Comparison of ENCODE assay signal across 9 cellular contexts in genomic region chr21:27570306-27570868, GRCh38.
A peak's percentile ranks its signal among the peaks of the same experiment; 100 is the strongest.
DNase-seq lines count a peak whose midpoint lies in the region; ATAC-seq, FAIRE-seq and TF ChIP-seq lines count a peak whose summit lies in the region.
"Had no signal": no experiment of that assay in that cellular context is flagged by ENCODE, and none has a peak within 500 bp of the region (broad histone marks: within the 10 kb centered on the region; RNA-seq: fewer than 3 reads in every experiment).

No MANE protein-coding gene starts in this region.

- POLR2A ChIA-PET in endothelial cell of umbilical vein (lab: Charles Lee) = no interaction called here

- no peaks in the 10 kb centered on the region for H3K27me3 ChIP-seq in endothelial cell of umbilical vein (ENCODE audit: control insufficient read depth in 2 of 2, insufficient read depth in 2 of 2, low read length in 2 of 2)
- no peaks in the 10 kb centered on the region for H3K27me3 ChIP-seq in lung (ENCODE audit: control insufficient read depth, insufficient read depth)

- H3K4me1 ChIP-seq in endothelial cell of umbilical vein (ENCODE audit: control insufficient read depth, extremely low read depth, insufficient read depth, low read length) (no peaks in the 10 kb centered on the region), lung (ENCODE audit: control insufficient read depth in 2 of 2, insufficient read depth in 2 of 2, low read length in 2 of 2) (peaks cover 0 to 3% of the 10 kb centered on the region in 2 donors)

- H3K27ac ChIP-seq in endothelial cell of umbilical vein (ENCODE audit: insufficient read depth, low read depth, low read length) = no peak overlapping the region
- peak overlapping the region in 1 of 2 donors; percentile 61 for H3K27ac ChIP-seq in lung (ENCODE audit: low read depth in 1 of 2, low read length in 1 of 2)

- no peak for FAIRE-seq in endothelial cell of umbilical vein (lab: Jason Lieb, UNC)
- FAIRE-seq in urothelium cell line (lab: Jason Lieb, UNC) = peak; percentile 86

- TF ChIP-seq CTCF in endothelial cell of umbilical vein (IDR thresholded peaks at IDR 0.05; ENCODE audit: extremely low read depth in 1 of 2, insufficient read depth in 1 of 2, low read depth in 1 of 2, low read length in 2 of 2) (no peak), lung (IDR thresholded peaks at IDR 0.05; ENCODE audit: control extremely low read depth, extremely low read depth) (no peak)

- dilution Hi-C loops in endothelial cell of umbilical vein (cut with MboI; ENCODE audit: extremely low pct_ligation_motif_present, low sequenced_read_pairs) = no loop called here

- WGBS in lung, 2 donors = 65 to 74% methylated on average over 2 of the region's 2 CpGs

- H3K9me3 ChIP-seq in endothelial cell of umbilical vein (replicated peaks; ENCODE audit: control insufficient read depth, insufficient read depth, low read length) = no peaks in the 10 kb centered on the region
- no peaks in the 10 kb centered on the region for H3K9me3 ChIP-seq in lung (ENCODE audit: control insufficient read depth in 2 of 2, insufficient read depth in 1 of 2, low read length in 1 of 2)

- H3K4me3 ChIP-seq in endothelial cell of umbilical vein (replicated peaks in 1 of 3; ENCODE audit: insufficient read depth in 1 of 3, low read depth in 1 of 3, low read length in 3 of 3) = no peak overlapping the region
- no peak overlapping the region for H3K4me3 ChIP-seq in lung

- H3K79me2 ChIP-seq in endothelial cell of umbilical vein (ENCODE audit: control insufficient read depth, insufficient read depth, low read length) = no peaks in the 10 kb centered on the region

- CTCF ChIA-PET in endothelial cell of umbilical vein (lab: Charles Lee) = interaction anchor here (1.4 to 1.8 kb wide), 3 partner anchors 14 to 689 kb away, joined by 3 to 9 read pairs (median 3); no protein-coding TSS in a partner anchor

- H2AFZ ChIP-seq in endothelial cell of umbilical vein (ENCODE audit: low read depth, low read length) = no peak overlapping the region

- H3K9ac ChIP-seq in endothelial cell of umbilical vein (replicated peaks; ENCODE audit: extremely low read depth, insufficient read depth, low read length) = no peak overlapping the region

- ATAC-seq in lung (ENCODE audit: insufficient read depth, low FRiP score) = peak; percentile 55

- TF ChIP-seq POLR2A in endothelial cell of umbilical vein (IDR thresholded peaks at IDR 0.05; ENCODE audit: low read depth, low read length) = no peak

- H3K36me3 ChIP-seq in endothelial cell of umbilical vein (ENCODE audit: control insufficient read depth in 2 of 2, extremely low read depth in 1 of 2, insufficient read depth in 2 of 2, low read length in 2 of 2) = no peaks in the 10 kb centered on the region
- no peaks in the 10 kb centered on the region for H3K36me3 ChIP-seq in lung (ENCODE audit: control insufficient read depth in 2 of 2, insufficient read depth in 2 of 2, low read length in 2 of 2)

- H4K20me1 ChIP-seq in endothelial cell of umbilical vein (replicated peaks; ENCODE audit: control insufficient read depth, extremely low read depth, insufficient read depth, low read length) = no peaks in the 10 kb centered on the region

- H3K9me1 ChIP-seq in endothelial cell of umbilical vein (replicated peaks; ENCODE audit: control insufficient read depth, extremely low read depth, insufficient read depth, low read length) = no peaks in the 10 kb centered on the region

- DNase-seq in NCI-H226 = peak; percentile 97
- DNase-seq in endothelial cell of umbilical vein (ENCODE audit: low read depth, low spot score) = peak; percentile 39
- DNase-seq in lung (ENCODE audit: low spot score) = peak; percentile 39
- DNase-seq in urothelium cell line (ENCODE audit: low spot score) = peak; percentile 48
- DNase-seq in activated effector memory CD4-positive, alpha-beta T cell treated with Interleukin-2 at 50 U/mL for 16 hours = no peak
- no peak for DNase-seq in NCI-H1048 (lab: John Stamatoyannopoulos, UW)
- DNase-seq in activated CD4-positive, alpha-beta T cell treated with anti-CD3 and anti-CD28 coated beads, Interleukin-2, amount 50 U/mL, for 48 hours = no peak
- no peak for DNase-seq in DMS153 treated with DMSO at 0.1 percent for 48 hours (lab: John Stamatoyannopoulos, UW; ENCODE audit: unreplicated experiment)
- DNase-seq: NCI-H524 had no signal

- no TSS peak for BruUV-seq in endothelial cell of umbilical vein (replicated peaks; lab: Mats Ljungman, UMichigan)

- H3K4me2 ChIP-seq in endothelial cell of umbilical vein (ENCODE audit: insufficient read depth, low read length) = no peak overlapping the region

- intact Hi-C loops in endothelial cell of umbilical vein (cut with micrococcal nuclease) = no loop called here

TF ChIP-seq in endothelial cell of umbilical vein, 7 proteins besides CTCF, POLR2A, EP300 and RAD21:
- TF ChIP-seq MYC (IDR thresholded peaks at IDR 0.05; ENCODE audit: low read depth, low read length) (no peak), JUN (IDR thresholded peaks at IDR 0.05; ENCODE audit: borderline replicate concordance, insufficient read depth, insufficient read length, low read depth) (no peak), GATA2 (IDR thresholded peaks at IDR 0.05; ENCODE audit: insufficient read depth, insufficient read length, low read depth, low read length) (no peak), MAX (IDR thresholded peaks at IDR 0.05; ENCODE audit: insufficient read depth, insufficient read length) (no peak), POLR2AphosphoS5 (IDR thresholded peaks at IDR 0.05; ENCODE audit: insufficient read depth, low read depth, low read length) (no peak), EZH2 (IDR thresholded peaks at IDR 0.05; ENCODE audit: borderline replicate concordance, low read depth, low read length, severe bottlenecking) (no peak), FOS (IDR thresholded peaks at IDR 0.05; ENCODE audit: borderline replicate concordance, insufficient read depth, low read length) (no peak)

Comparison
In these comparisons a context has a peak if more than half of its experiments do, and no peak if none do; other contexts are left out.
1. DNase-seq: peak in NCI-H226 (single experiment), endothelial cell of umbilical vein (single experiment), lung (single experiment) and urothelium cell line (single experiment); none in activated effector memory CD4-positive, alpha-beta T cell treated with Interleukin-2 at 50 U/mL for 16 hours (single experiment), NCI-H1048 (single experiment), activated CD4-positive, alpha-beta T cell treated with anti-CD3 and anti-CD28 coated beads, Interleukin-2, amount 50 U/mL, for 48 hours (0 of 2) and DMS153 treated with DMSO at 0.1 percent for 48 hours (single experiment).